9 cellular contexts compared by ENCODE assay signal in the genomic region with DNA sequence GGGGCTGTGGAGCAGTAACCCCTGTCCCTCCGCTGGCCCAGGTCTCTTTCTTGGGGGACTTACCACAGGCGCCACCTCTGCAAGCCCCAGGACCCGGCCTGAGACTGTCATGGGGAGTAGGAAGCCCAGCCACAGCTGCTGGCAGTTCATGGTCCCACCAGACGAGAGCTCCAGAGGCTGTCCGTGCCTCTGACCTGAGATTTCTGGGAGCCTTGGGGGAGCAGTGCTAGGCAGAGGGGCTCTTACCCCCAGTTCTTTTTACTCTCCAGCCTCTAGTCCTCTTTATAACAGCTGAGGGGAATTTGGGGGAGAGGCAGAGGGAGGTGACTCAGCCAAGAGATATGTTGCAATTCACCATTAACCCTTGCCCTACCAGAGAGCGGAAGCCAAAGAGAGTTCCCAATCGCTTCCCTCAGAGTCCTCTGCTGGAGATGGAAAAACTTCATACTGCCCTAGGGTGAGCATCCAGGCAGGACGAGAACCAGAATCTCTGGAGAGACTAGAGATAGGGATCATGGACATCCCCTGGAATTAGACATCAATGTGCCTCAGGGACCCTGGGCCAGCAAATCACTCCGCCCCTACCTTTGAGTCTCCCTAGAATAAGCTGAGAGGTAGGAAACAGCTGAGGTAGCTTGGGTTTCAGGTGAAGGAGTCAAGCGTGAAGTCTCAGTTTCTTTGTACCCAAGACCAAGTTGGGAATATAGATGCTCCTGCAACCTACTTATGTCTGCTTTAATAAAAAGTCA. TPM values are rescaled to one million over a fixed set of nuclear protein-coding genes. Genes with fewer than 3 reads are reported as not detected.
DNase-seq lines count a peak whose midpoint lies in the region; ATAC-seq and TF ChIP-seq lines count a peak whose summit lies in the region.
"Had no signal": no experiment of that assay in that cellular context is flagged by ENCODE, and none has a peak within 500 bp of the region (broad histone marks: within the 10 kb centered on the region; RNA-seq: fewer than 3 reads in every experiment).

A gene with protein sequence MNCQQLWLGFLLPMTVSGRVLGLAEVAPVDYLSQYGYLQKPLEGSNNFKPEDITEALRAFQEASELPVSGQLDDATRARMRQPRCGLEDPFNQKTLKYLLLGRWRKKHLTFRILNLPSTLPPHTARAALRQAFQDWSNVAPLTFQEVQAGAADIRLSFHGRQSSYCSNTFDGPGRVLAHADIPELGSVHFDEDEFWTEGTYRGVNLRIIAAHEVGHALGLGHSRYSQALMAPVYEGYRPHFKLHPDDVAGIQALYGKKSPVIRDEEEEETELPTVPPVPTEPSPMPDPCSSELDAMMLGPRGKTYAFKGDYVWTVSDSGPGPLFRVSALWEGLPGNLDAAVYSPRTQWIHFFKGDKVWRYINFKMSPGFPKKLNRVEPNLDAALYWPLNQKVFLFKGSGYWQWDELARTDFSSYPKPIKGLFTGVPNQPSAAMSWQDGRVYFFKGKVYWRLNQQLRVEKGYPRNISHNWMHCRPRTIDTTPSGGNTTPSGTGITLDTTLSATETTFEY (minus strand): TSS at position 256 of the 749 bp plus-strand sequence. CDS start 106 bp downstream, at position 150.

- H3K9me3 ChIP-seq in Caco-2 = no peaks in the 10 kb centered on the region

- H3K27me3 Mint-ChIP-seq in Caco-2 (ENCODE audit: insufficient read depth, unreplicated experiment) = no peaks in the 10 kb centered on the region
- H3K27me3 Mint-ChIP-seq in osteocyte (ENCODE audit: unreplicated experiment) = no peaks in the 10 kb centered on the region

- POLR2A ChIA-PET in Caco-2 (lab: Charles Lee) = interaction anchor here (0.5 to 0.6 kb wide), 2 partner anchors 12 to 138 kb away, joined by 3 to 10 read pairs; no protein-coding TSS in a partner anchor

- intact Hi-C loops in Caco-2 (cut with micrococcal nuclease; ENCODE audit: unreplicated experiment) = no loop called here

- H3K36me3 Mint-ChIP-seq in Caco-2 (ENCODE audit: insufficient read depth, unreplicated experiment) (no peaks in the 10 kb centered on the region), osteocyte (ENCODE audit: unreplicated experiment) (no peaks in the 10 kb centered on the region)

- no peaks in the 10 kb centered on the region for H3K9me3 Mint-ChIP-seq in Caco-2 (ENCODE audit: unreplicated experiment)
- H3K9me3 Mint-ChIP-seq in osteocyte (ENCODE audit: unreplicated experiment) = no peaks in the 10 kb centered on the region

- peaks cover 9% of the 10 kb centered on the region for H3K4me1 ChIP-seq in Caco-2

- H3K27me3 ChIP-seq in Caco-2 (replicated peaks; ENCODE audit: control insufficient read depth, insufficient read depth, low read length) = no peaks in the 10 kb centered on the region

- CTCF ChIA-PET in Caco-2 (lab: Charles Lee) = no interaction called here

- peak within 1 kb of the TSS; percentile 41 for H3K4me3 Mint-ChIP-seq in Caco-2 (ENCODE audit: unreplicated experiment)
- peak within 1 kb of the TSS; percentile 71 for H3K4me3 Mint-ChIP-seq in osteocyte (ENCODE audit: unreplicated experiment)

- no peak for TF ChIP-seq CTCF in Caco-2 (IDR thresholded peaks at IDR 0.05; ENCODE audit: insufficient read depth in 1 of 2, low read depth in 1 of 2, low read length in 1 of 2, severe bottlenecking in 1 of 2, unreplicated experiment in 1 of 2)
- no peak for TF ChIP-seq CTCF in fibroblast of the aortic adventitia (IDR thresholded peaks at IDR 0.05; ENCODE audit: insufficient read depth, low read length)
- no peak for TF ChIP-seq CTCF in osteocyte (IDR thresholded peaks at IDR 0.05)

- ATAC-seq in HG03039 (IDR thresholded peaks at IDR 0.05; ENCODE audit: unreplicated experiment) = no peak
- ATAC-seq in HG02571 (IDR thresholded peaks at IDR 0.05; ENCODE audit: unreplicated experiment) = no peak

- peaks cover 15% of the 10 kb centered on the region for H3K4me1 Mint-ChIP-seq in Caco-2 (ENCODE audit: low read depth, unreplicated experiment)
- peaks cover 48% of the 10 kb centered on the region for H3K4me1 Mint-ChIP-seq in osteocyte (ENCODE audit: unreplicated experiment)

- H3K36me3 ChIP-seq in Caco-2 (ENCODE audit: control insufficient read depth, insufficient read depth, low read length) = no peaks in the 10 kb centered on the region

- peak within 1 kb of the TSS; percentile 43 for H3K27ac Mint-ChIP-seq in Caco-2 (ENCODE audit: unreplicated experiment)
- H3K27ac Mint-ChIP-seq in osteocyte (ENCODE audit: unreplicated experiment) = peak within 1 kb of the TSS; percentile 83

- H3K4me3 ChIP-seq in Caco-2 (ENCODE audit: low read depth, low read length) = no peak within 1 kb of the TSS
- peak within 1 kb of the TSS; percentile 90 for H3K4me3 ChIP-seq in fibroblast of the aortic adventitia (ENCODE audit: low read depth, low read length)

- BruUV-seq in Caco-2 (replicated peaks; lab: Mats Ljungman, UMichigan) = no TSS peak

- DNase-seq in Caco-2 (peak in 1 of 2 experiments; percentile 52), RPMI7951 (ENCODE audit: low read depth) (peak; percentile 71), fibroblast of the aortic adventitia (ENCODE audit: low read depth) (peak; percentile 83), osteocyte (ENCODE audit: extremely low spot score, unreplicated experiment) (no peak), Ammon's horn (ENCODE audit: low spot score) (no peak)
- no peak for DNase-seq in effector CD8-positive, alpha-beta T cell (lab: John Stamatoyannopoulos, UW)
- DNase-seq: activated T-cell treated with anti-CD3 and anti-CD28 coated beads for 4 hours had no signal

RNA-seq across cellular contexts. Expression of the gene that starts here (rescaled TPM):
- 1.9 and 2.2 TPM in 2 replicates for total RNA-seq in Caco-2 (2022)
- 4.2 and 4.4 TPM in 2 replicates for total RNA-seq in RPMI7951 (2014; rRNA removed; shearing (Covaris generic))
- total RNA-seq in fibroblast of the aortic adventitia (ENCODE audit: low replicate concordance) = 9.7 and 11.1 TPM in 2 replicates
- total RNA-seq in osteocyte = 14.3 and 15.1 TPM in 2 replicates

Comparison
In these comparisons a context has a peak if more than half of its experiments do, and no peak if none do; other contexts are left out.
1. DNase-seq: peak in RPMI7951 (single experiment) and fibroblast of the aortic adventitia (single experiment); none in osteocyte (single experiment), effector CD8-positive, alpha-beta T cell (single experiment) and Ammon's horn (single experiment).